12 cellular contexts compared by ENCODE assay signal in genomic region chr6:15260099-15260821, GRCh38. TPM values are rescaled to one million over a fixed set of nuclear protein-coding genes. Genes with fewer than 3 reads are reported as not detected.
DNase-seq lines count a peak whose midpoint lies in the region; ATAC-seq and TF ChIP-seq lines count a peak whose summit lies in the region.
"Had no signal": no experiment of that assay in that cellular context is flagged by ENCODE, and none has a peak within 500 bp of the region (broad histone marks: within the 10 kb centered on the region; RNA-seq: fewer than 3 reads in every experiment).

No MANE protein-coding gene starts in this region.

- peak; percentile 6 for DNase-seq in MCF 10A (ENCODE audit: unreplicated experiment)
- DNase-seq in breast epithelium (ENCODE audit: low spot score in 2 of 2), result no peak
- DNase-seq in activated T-helper 2 cell treated with anti-CD3 and anti-CD28 coated beads, Interferon-gamma antibody, Interleukin-2, Interleukin-4, amounts not matched to agents 10 μg/mL and 5 μg/mL and 100 μg/mL, durations not matched to agents 14 hours and 24 hours and 36 hours (ENCODE audit: low spot score), result no peak
- no peak for DNase-seq in memory B cell (ENCODE audit: low spot score in 2 of 2)
- no peak for DNase-seq in SHP77 treated with DMSO at 0.1 percent for 48 hours (lab: John Stamatoyannopoulos, UW)
- DNase-seq in ureter (ENCODE audit: low spot score), result no peak
- no peak for DNase-seq in BE2C
- DNase-seq: Caco-2; effector CD4-positive, alpha-beta T cell; NCI-H2029 treated with DMSO at 0.1 percent for 48 hours; SHP77 had no signal

- peaks cover 3 to 6% of the 10 kb centered on the region in 2 donors for H3K4me1 ChIP-seq in breast epithelium
- H3K4me1 ChIP-seq in urinary bladder (ENCODE audit: insufficient read depth), result peaks cover 2% of the 10 kb centered on the region
- H3K4me1 ChIP-seq in BE2C, result peaks cover 44% of the 10 kb centered on the region

- H3K27ac ChIP-seq in breast epithelium (no peak overlapping the region), urinary bladder (ENCODE audit: low read depth) (peak overlapping the region; percentile 1)

- 27% methylated on average over 4 of the region's 4 CpGs for WGBS in urinary bladder

- intact Hi-C loops in MCF 10A (cut with micrococcal nuclease), result no loop called here
- intact Hi-C loops in breast epithelium (cut with DNase I; ENCODE audit: low total_unique reads), result loop anchor here (5.0 kb wide), 1 partner anchor 518 kb away; no protein-coding TSS in a partner anchor
- intact Hi-C loops in activated T-helper 2 cell treated with anti-CD3 and anti-CD28 coated beads, Interferon-gamma antibody, Interleukin-2, Interleukin-4, amounts not matched to agents 10 μg/mL and 5 μg/mL and 100 μg/mL, durations not matched to agents 14 hours and 24 hours and 36 hours (cut with micrococcal nuclease), result no loop called here

- no peaks in the 10 kb centered on the region for H3K9me3 ChIP-seq in breast epithelium
- no peaks in the 10 kb centered on the region for H3K9me3 ChIP-seq in BE2C
- H3K9me3 ChIP-seq: Caco-2 had no signal

- TF ChIP-seq POLR2A in breast epithelium (IDR thresholded peaks at IDR 0.05), result no peak

- no TSS peak for BruUV-seq in MCF 10A (replicated peaks; lab: Mats Ljungman, UMichigan)

- H3K9me3 Mint-ChIP-seq in MCF 10A (ENCODE audit: unreplicated experiment), result no peaks in the 10 kb centered on the region
- H3K9me3 Mint-ChIP-seq in activated T-helper 2 cell treated with anti-CD3 and anti-CD28 coated beads, Interferon-gamma antibody, Interleukin-2, Interleukin-4, amounts not matched to agents 10 μg/mL and 5 μg/mL and 100 μg/mL, durations not matched to agents 14 hours and 24 hours and 36 hours, result no peaks in the 10 kb centered on the region
- H3K9me3 Mint-ChIP-seq in memory B cell, result no peaks in the 10 kb centered on the region

- no peaks in the 10 kb centered on the region for H3K27me3 ChIP-seq in breast epithelium
- H3K27me3 ChIP-seq in BE2C, result no peaks in the 10 kb centered on the region

- peak overlapping the region; percentile 81 for H3K27ac Mint-ChIP-seq in MCF 10A (ENCODE audit: low read depth, unreplicated experiment)
- peak overlapping the region; percentile 60 for H3K27ac Mint-ChIP-seq in activated T-helper 2 cell treated with anti-CD3 and anti-CD28 coated beads, Interferon-gamma antibody, Interleukin-2, Interleukin-4, amounts not matched to agents 10 μg/mL and 5 μg/mL and 100 μg/mL, durations not matched to agents 14 hours and 24 hours and 36 hours
- peak overlapping the region; percentile 89 for H3K27ac Mint-ChIP-seq in memory B cell

- ATAC-seq in memory B cell (ENCODE audit: low read depth), result no peak

- POLR2A ChIA-PET in MCF 10A (lab: Yijun Ruan, JAX), result interaction anchor here (0.6 to 1.7 kb wide), 2 partner anchors 11 to 16 kb away, joined by 3 to 6 read pairs; no protein-coding TSS in a partner anchor

- H3K4me3 ChIP-seq in breast epithelium (no peak overlapping the region), urinary bladder (ENCODE audit: low read depth, low read length) (no peak overlapping the region), BE2C (ENCODE audit: low read depth, low read length) (no peak overlapping the region)

- H3K4me3 Mint-ChIP-seq in MCF 10A (ENCODE audit: unreplicated experiment) (peak overlapping the region; percentile 19), memory B cell (no peak overlapping the region)
- H3K4me3 Mint-ChIP-seq in activated T-helper 2 cell treated with anti-CD3 and anti-CD28 coated beads, Interferon-gamma antibody, Interleukin-2, Interleukin-4, amounts not matched to agents 10 μg/mL and 5 μg/mL and 100 μg/mL, durations not matched to agents 14 hours and 24 hours and 36 hours (ENCODE audit: low read depth), result no peak overlapping the region

- H3K36me3 Mint-ChIP-seq in MCF 10A (ENCODE audit: insufficient read depth, unreplicated experiment), result no peaks in the 10 kb centered on the region
- peaks cover 85% of the 10 kb centered on the region for H3K36me3 Mint-ChIP-seq in activated T-helper 2 cell treated with anti-CD3 and anti-CD28 coated beads, Interferon-gamma antibody, Interleukin-2, Interleukin-4, amounts not matched to agents 10 μg/mL and 5 μg/mL and 100 μg/mL, durations not matched to agents 14 hours and 24 hours and 36 hours (ENCODE audit: low read depth)
- H3K36me3 Mint-ChIP-seq in memory B cell, result peaks cover 7% of the 10 kb centered on the region

- H3K27me3 Mint-ChIP-seq in MCF 10A (ENCODE audit: insufficient read depth, unreplicated experiment), result no peaks in the 10 kb centered on the region
- no peaks in the 10 kb centered on the region for H3K27me3 Mint-ChIP-seq in activated T-helper 2 cell treated with anti-CD3 and anti-CD28 coated beads, Interferon-gamma antibody, Interleukin-2, Interleukin-4, amounts not matched to agents 10 μg/mL and 5 μg/mL and 100 μg/mL, durations not matched to agents 14 hours and 24 hours and 36 hours (ENCODE audit: low read depth)
- H3K27me3 Mint-ChIP-seq in memory B cell, result no peaks in the 10 kb centered on the region

- H3K4me1 Mint-ChIP-seq in MCF 10A (ENCODE audit: insufficient read depth, unreplicated experiment) (peaks cover 56% of the 10 kb centered on the region), memory B cell (peaks cover 66% of the 10 kb centered on the region)
- H3K4me1 Mint-ChIP-seq in activated T-helper 2 cell treated with anti-CD3 and anti-CD28 coated beads, Interferon-gamma antibody, Interleukin-2, Interleukin-4, amounts not matched to agents 10 μg/mL and 5 μg/mL and 100 μg/mL, durations not matched to agents 14 hours and 24 hours and 36 hours (ENCODE audit: low read depth), result peaks cover 85% of the 10 kb centered on the region

- H3K36me3 ChIP-seq in breast epithelium (no peaks in the 10 kb centered on the region), urinary bladder (ENCODE audit: insufficient read depth) (no peaks in the 10 kb centered on the region), BE2C (no peaks in the 10 kb centered on the region)

- TF ChIP-seq CTCF in MCF 10A (IDR thresholded peaks at IDR 0.05; ENCODE audit: unreplicated experiment) (no peak), breast epithelium (IDR thresholded peaks at IDR 0.05) (no peak), BE2C (IDR thresholded peaks at IDR 0.05; ENCODE audit: low read depth, low read length) (no peak)

- CTCF ChIA-PET in MCF 10A (lab: Yijun Ruan, JAX), result interaction anchor here (0.6 kb wide), 2 partner anchors 168 to 176 kb away, joined by 3 read pairs; no protein-coding TSS in a partner anchor

RNA-seq across cellular contexts. Expression of gene JARID2, which starts 14.4 kb away (rescaled TPM):
- 21.0 and 27.8 TPM in 2 replicates for total RNA-seq in MCF 10A (2022)
- total RNA-seq in breast epithelium, result 10 to 100 TPM; 10.5 to 13.9 (median 11.5) TPM
- 55.9 and 57.7 TPM in 2 replicates for total RNA-seq in activated T-helper 2 cell treated with anti-CD3 and anti-CD28 coated beads, Interferon-gamma antibody, Interleukin-2, Interleukin-4, amounts not matched to agents 10 μg/mL and 5 μg/mL and 100 μg/mL, durations not matched to agents 14 hours and 24 hours and 36 hours
- 11.9 TPM for total RNA-seq in urinary bladder
- polyA plus RNA-seq in urinary bladder, result 5.5 TPM
- total RNA-seq in ureter, result 17.5 TPM
- 32.0 TPM for polyA plus RNA-seq in BE2C (2012; ENCODE audit: insufficient read depth, insufficient read length, low read depth)
